In the genomic region with DNA sequence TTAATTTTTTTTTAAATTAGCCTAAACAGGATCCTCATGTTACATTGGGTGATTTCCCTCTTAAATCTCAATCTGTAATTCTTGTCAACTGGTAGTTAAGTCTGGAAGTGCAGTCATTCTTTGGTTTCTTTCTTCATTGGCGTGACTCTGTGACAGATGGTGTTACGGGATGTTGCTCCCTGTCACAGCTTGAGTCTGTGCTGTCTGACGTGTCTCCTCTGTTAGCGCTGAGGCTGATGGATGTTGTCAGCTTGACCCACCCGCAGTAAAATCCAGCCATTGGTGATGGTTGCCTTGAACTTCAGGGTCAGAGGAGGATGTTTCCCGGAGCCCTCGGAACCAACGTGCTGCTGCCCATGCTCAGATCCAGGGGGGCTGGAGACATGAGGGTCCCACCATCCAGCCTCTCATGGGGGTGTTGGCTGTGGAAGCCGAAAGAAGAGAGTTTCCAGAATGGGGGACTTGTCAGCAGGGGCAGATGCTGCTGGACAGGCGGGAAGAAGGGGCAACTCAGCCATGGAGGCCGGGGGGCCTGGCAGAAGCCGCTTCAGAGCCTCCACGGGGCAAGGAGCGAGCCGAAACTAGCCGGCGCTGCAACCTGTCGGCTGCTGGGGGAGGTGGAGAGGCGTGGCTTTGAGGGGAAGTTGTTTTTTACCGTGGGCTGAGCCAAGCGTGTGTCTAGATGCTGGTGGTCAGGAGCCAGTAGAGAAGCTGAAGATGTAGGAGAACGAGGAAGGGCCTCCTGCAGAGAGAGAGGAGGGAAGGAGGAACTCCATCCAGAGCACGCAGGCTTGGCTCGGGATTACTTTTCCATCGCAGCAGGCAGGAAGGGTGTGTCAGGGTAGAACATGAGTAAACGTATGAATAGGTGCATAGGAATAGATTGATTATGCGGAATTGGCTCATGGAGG, we compare ENCODE assay signal across 9 cellular contexts. TPM values are rescaled to one million over a fixed set of nuclear protein-coding genes. Genes with fewer than 3 reads are reported as not detected.
DNase-seq lines count a peak whose midpoint lies in the region; ATAC-seq, FAIRE-seq and TF ChIP-seq lines count a peak whose summit lies in the region.
"Had no signal": no experiment of that assay in that cellular context is flagged by ENCODE, and none has a peak within 500 bp of the region (broad histone marks: within the 10 kb centered on the region; RNA-seq: fewer than 3 reads in every experiment).

No MANE protein-coding gene starts in this region.

- intact Hi-C loops in MCF 10A (cut with micrococcal nuclease), result loop anchor here (1.0 kb wide), 2 partner anchors 32 to 49 kb away; no protein-coding TSS in a partner anchor

- H3K27me3 Mint-ChIP-seq in IgD-negative memory B cell (no peaks in the 10 kb centered on the region), MCF 10A (ENCODE audit: insufficient read depth, unreplicated experiment) (no peaks in the 10 kb centered on the region)
- H3K27me3 Mint-ChIP-seq: CD4-positive, alpha-beta T cell had no signal

- DNase-seq in MCF 10A (ENCODE audit: unreplicated experiment) (peak; percentile 76), mucosa of gallbladder (ENCODE audit: low spot score) (peak; percentile 46), GM19239 (ENCODE audit: insufficient read length, low spot score) (no peak), NCI-H345 (lab: John Stamatoyannopoulos, UW) (no peak)

- peaks cover 24 to 29% (median 27%) of the 10 kb centered on the region in 3 donors for H3K4me1 Mint-ChIP-seq in IgD-negative memory B cell
- peaks cover 39% of the 10 kb centered on the region for H3K4me1 Mint-ChIP-seq in MCF 10A (ENCODE audit: insufficient read depth, unreplicated experiment)

- H3K36me3 Mint-ChIP-seq in IgD-negative memory B cell (peaks cover 2% of the 10 kb centered on the region), MCF 10A (ENCODE audit: insufficient read depth, unreplicated experiment) (peaks cover 53% of the 10 kb centered on the region)

- peak overlapping the region; percentile 1 to 47 (median 23) for H3K27ac Mint-ChIP-seq in IgD-negative memory B cell
- peak overlapping the region; percentile 100 for H3K27ac Mint-ChIP-seq in MCF 10A (ENCODE audit: low read depth, unreplicated experiment)
- H3K27ac Mint-ChIP-seq: CD4-positive, alpha-beta T cell had no signal

- no peak for ATAC-seq in HG03095 (IDR thresholded peaks at IDR 0.05; ENCODE audit: unreplicated experiment)
- ATAC-seq in GM18868 (IDR thresholded peaks at IDR 0.05; ENCODE audit: unreplicated experiment), result no peak

- H3K27ac ChIP-seq in 22Rv1, result peak overlapping the region; percentile 35; the same call in 1 of the 2 replicates

- POLR2A ChIA-PET in MCF 10A (lab: Yijun Ruan, JAX), result interaction anchor here (0.7 to 8.3 kb wide), 10 partner anchors 11 to 99 kb away, joined by 3 to 185 read pairs (median 8); partner anchors contain the start of gene GET4

- TF ChIP-seq CTCF in 22Rv1 (IDR thresholded peaks at IDR 0.05) (no peak), MCF 10A (IDR thresholded peaks at IDR 0.05; ENCODE audit: unreplicated experiment) (no peak)

- CTCF ChIA-PET in MCF 10A (lab: Yijun Ruan, JAX), result interaction anchor here (0.7 to 5.0 kb wide), 11 partner anchors 11 to 216 kb away, joined by 3 to 39 read pairs (median 5); no protein-coding TSS in a partner anchor

- H3K4me3 Mint-ChIP-seq in IgD-negative memory B cell, result peak overlapping the region in 3 of 4 donors; percentile 17 to 54 (median 38)
- H3K4me3 Mint-ChIP-seq in MCF 10A (ENCODE audit: unreplicated experiment), result peak overlapping the region; percentile 28
- H3K4me3 Mint-ChIP-seq: CD4-positive, alpha-beta T cell had no signal

- H3K9me3 Mint-ChIP-seq in IgD-negative memory B cell (no peaks in the 10 kb centered on the region), MCF 10A (ENCODE audit: unreplicated experiment) (no peaks in the 10 kb centered on the region)
- H3K9me3 Mint-ChIP-seq: CD4-positive, alpha-beta T cell had no signal

- BruUV-seq in MCF 10A (replicated peaks; lab: Mats Ljungman, UMichigan), result no TSS peak

- no peak for FAIRE-seq in GM19239 (lab: Jason Lieb, UNC)

RNA-seq across cellular contexts. Expression of gene SUN1, which starts 3.5 kb away (rescaled TPM):
- 31.0 TPM for polyA plus RNA-seq in IgD-negative memory B cell
- total RNA-seq in MCF 10A (2022) (126 and 132 TPM in 2 replicates), mucosa of gallbladder (126 TPM)

RNA-seq across cellular contexts. Expression of gene GET4, which starts 40.6 kb away (rescaled TPM):
- 31.2 TPM for polyA plus RNA-seq in IgD-negative memory B cell
- 32.6 and 43.9 TPM in 2 replicates for total RNA-seq in MCF 10A (2022)
- 37.5 TPM for total RNA-seq in mucosa of gallbladder

Comparison
In these comparisons a context has a peak if more than half of its experiments do, and no peak if none do; other contexts are left out.
1. DNase-seq: peak in MCF 10A (single experiment) and mucosa of gallbladder (single experiment); none in GM19239 (single experiment) and NCI-H345 (single experiment).